35 cellular contexts compared by ENCODE assay signal in the genomic region with DNA sequence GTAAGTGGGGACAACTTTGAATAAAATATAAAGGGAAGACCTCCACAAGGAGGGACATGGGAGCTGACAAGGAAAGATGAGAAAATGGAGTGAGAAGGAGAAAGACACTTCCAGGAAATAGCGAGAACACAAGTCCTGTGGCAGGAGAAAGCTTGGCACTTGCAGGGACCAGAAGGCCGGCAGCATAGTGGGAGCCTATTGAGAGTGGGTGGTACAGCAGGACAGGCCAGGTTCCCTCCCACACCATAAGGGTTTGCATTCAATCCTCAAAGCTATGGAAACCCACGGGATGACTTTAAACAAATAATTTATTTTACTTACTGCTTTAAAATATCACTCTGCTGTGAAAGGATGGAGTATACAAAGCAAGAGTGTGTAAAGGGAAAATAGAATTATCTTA.
DNase-seq lines count a peak whose midpoint lies in the region; ATAC-seq and TF ChIP-seq lines count a peak whose summit lies in the region.
"Had no signal": no experiment of that assay in that cellular context is flagged by ENCODE, and none has a peak within 500 bp of the region (broad histone marks: within the 10 kb centered on the region; RNA-seq: fewer than 3 reads in every experiment).

No MANE protein-coding gene starts in this region.

- H2BK20ac ChIP-seq in IMR-90 (ENCODE audit: low read depth, low read length) = no peak overlapping the region

- H2AK5ac ChIP-seq in IMR-90 (ENCODE audit: low read depth, low read length) = peak overlapping the region; percentile 69

- H4K5ac ChIP-seq in IMR-90 (ENCODE audit: low read depth, low read length) = peak overlapping the region; percentile 5; the same call in 1 of the 2 replicates

- 0 out of 2 replicates have a peak overlapping the region, but pooled peaks have one; percentile 13 for H3K14ac ChIP-seq in IMR-90 (replicated peaks; ENCODE audit: low read depth, low read length)

- TF ChIP-seq RAD21 in IMR-90 (IDR thresholded peaks at IDR 0.05; ENCODE audit: low read length) = no peak

- dilution Hi-C loops in IMR-90 (cut with HindIII; ENCODE audit: low sequenced_read_pairs, unreplicated experiment) = no loop called here

- H2AFZ ChIP-seq in IMR-90 (replicated peaks; ENCODE audit: low read length, poor library complexity) = peak overlapping the region; percentile 67

- no peak overlapping the region for H2BK120ac ChIP-seq in IMR-90 (ENCODE audit: low read depth, low read length)

- H4K91ac ChIP-seq in IMR-90 (ENCODE audit: insufficient read depth, low read depth, low read length) = peak overlapping the region; percentile 17; the same call in 1 of the 2 replicates

- no peaks in the 10 kb centered on the region for H3K4me1 ChIP-seq in HEK293 (ENCODE audit: control insufficient read depth, insufficient read depth, low read length)
- 0 out of 2 replicates have a peak, but pooled peaks cover 6% of the 10 kb centered on the region for H3K4me1 ChIP-seq in IMR-90 (ENCODE audit: control insufficient read depth, insufficient read depth, low read length)
- H3K4me1 ChIP-seq: A549, BE2C, BLaER1, Caco-2 had no signal

- H3K23ac ChIP-seq in IMR-90 (ENCODE audit: low read depth, low read length) = no peak overlapping the region

- DNase-seq in IMR-90 = no peak
- no peak for DNase-seq in chondrocyte (ENCODE audit: low spot score)
- peak; percentile 6 for DNase-seq in occipital lobe (lab: John Stamatoyannopoulos, UW)
- DNase-seq in GM03348 (ENCODE audit: low spot score) = no peak
- no peak for DNase-seq in AG08396 (ENCODE audit: low spot score)
- DNase-seq: 8988T; ACHN; AML-193; BE2C; C1 segment of cervical spinal cord; Caco-2; Calu3; CD4-positive, alpha-beta memory T cell; CD4-positive, alpha-beta T cell; CD4-positive, CD25-positive, alpha-beta regulatory T cell; CD8-positive, alpha-beta memory T cell; CD8-positive, alpha-beta T cell; COR-L47; DMS 273 treated with DMSO at 0.1 percent for 48 hours; DMS153; DMS53; DMS79; DMS79 treated with DMSO at 0.1 percent for 48 hours; DND-41; EL had no signal

- H3K9me3 ChIP-seq in HEK293 (ENCODE audit: control insufficient read depth, insufficient read depth, low read depth, low read length) = no peaks in the 10 kb centered on the region
- H3K9me3 ChIP-seq in IMR-90 (ENCODE audit: control insufficient read depth, insufficient read depth, low read length) = no peaks in the 10 kb centered on the region
- H3K9me3 ChIP-seq: A549; BE2C; BLaER1; BLaER1 treated with 17β-estradiol and CSF1 and Interleukin-3, amounts not matched to agents 10 nM and 100 nM; Caco-2 had no signal

- H3K36me3 ChIP-seq in HEK293 (ENCODE audit: control insufficient read depth in 2 of 2, insufficient read depth in 1 of 2, low read length in 2 of 2) = no peaks in the 10 kb centered on the region
- no peaks in the 10 kb centered on the region for H3K36me3 ChIP-seq in IMR-90 (ENCODE audit: control insufficient read depth, insufficient read depth, low read length)
- H3K36me3 ChIP-seq: BE2C; BLaER1; BLaER1 treated with 17β-estradiol and CSF1 and Interleukin-3, amounts not matched to agents 10 nM and 100 nM had no signal

- no peak overlapping the region for H3K56ac ChIP-seq in IMR-90 (ENCODE audit: extremely low read depth, insufficient read depth, low read length)

- H3K4me3 Mint-ChIP-seq in chondrocyte (ENCODE audit: unreplicated experiment) = no peak overlapping the region
- H3K4me3 Mint-ChIP-seq: B cell; CD14-positive monocyte; CD4-positive, alpha-beta memory T cell; CD4-positive, alpha-beta T cell; CD4-positive, CD25-positive, alpha-beta regulatory T cell; CD8-positive, alpha-beta memory T cell; CD8-positive, alpha-beta T cell had no signal

- H3K36me3 Mint-ChIP-seq in chondrocyte (ENCODE audit: low read depth) = no peaks in the 10 kb centered on the region
- H3K36me3 Mint-ChIP-seq: CD14-positive monocyte; CD4-positive, alpha-beta memory T cell; CD4-positive, CD25-positive, alpha-beta regulatory T cell; CD8-positive, alpha-beta memory T cell; CD8-positive, alpha-beta T cell had no signal

- no TSS peak for BruUV-seq in IMR-90 (replicated peaks; lab: Mats Ljungman, UMichigan)

- no peaks in the 10 kb centered on the region for H3K79me1 ChIP-seq in IMR-90 (ENCODE audit: low read depth in 1 of 2, low read length in 2 of 2)

- WGBS in IMR-90 (ENCODE audit: extremely low coverage in 2 of 2, insufficient read length in 1 of 2), 2 experiments = no CpG with 5 or more reads among the region's 3 CpGs

- H3K27me3 Mint-ChIP-seq in chondrocyte (ENCODE audit: low read depth) = no peaks in the 10 kb centered on the region
- H3K27me3 Mint-ChIP-seq: B cell had no signal

- H4K8ac ChIP-seq in IMR-90 (ENCODE audit: low read depth in 2 of 2, low read length in 2 of 2) = peak overlapping the region in 1 of 2 experiments; percentile 47; a peak in 1 of 4 replicates

- no peak overlapping the region; the same call in 2 of the 3 replicates for H2BK15ac ChIP-seq in IMR-90 (ENCODE audit: low read depth, low read length)

- no peaks in the 10 kb centered on the region for H3K9me1 ChIP-seq in IMR-90 (ENCODE audit: insufficient read depth, low read length)

- no peaks in the 10 kb centered on the region for H3K27me3 ChIP-seq in IMR-90 (ENCODE audit: control insufficient read depth, insufficient read depth, low read length)
- H3K27me3 ChIP-seq: BE2C; BLaER1; BLaER1 treated with 17β-estradiol and CSF1 and Interleukin-3, amounts not matched to agents 10 nM and 100 nM had no signal

- H3K18ac ChIP-seq in IMR-90 (ENCODE audit: low read depth, low read length) = no peak overlapping the region

- in situ Hi-C loops in IMR-90 (cut with MboI; ENCODE audit: low sequenced_read_pairs) = no loop called here

- H2BK5ac ChIP-seq in IMR-90 (ENCODE audit: low read depth, low read length, poor library complexity, severe bottlenecking) = no peak overlapping the region

- TF ChIP-seq POLR2A in IMR-90 (IDR thresholded peaks at IDR 0.05; ENCODE audit: low read depth, low read length) = no peak

- H3K4me1 Mint-ChIP-seq in chondrocyte (ENCODE audit: low read depth) = peaks cover 44% of the 10 kb centered on the region
- H3K4me1 Mint-ChIP-seq: B cell; CD4-positive, alpha-beta memory T cell; CD4-positive, CD25-positive, alpha-beta regulatory T cell; CD8-positive, alpha-beta memory T cell had no signal

- H3K4ac ChIP-seq in IMR-90 (ENCODE audit: low read depth, low read length) = 0 out of 2 replicates have a peak overlapping the region, but pooled peaks have one; percentile 32

- H3K9me3 Mint-ChIP-seq in chondrocyte (ENCODE audit: low read depth) = peaks cover 8% of the 10 kb centered on the region
- H3K9me3 Mint-ChIP-seq: CD4-positive, alpha-beta memory T cell; CD4-positive, alpha-beta T cell; CD8-positive, alpha-beta T cell had no signal

- intact Hi-C loops in IMR-90 (cut with micrococcal nuclease) = no loop called here

- TF ChIP-seq CTCF in HEK293 (tag by site-specific recombination; IDR thresholded peaks at IDR 0.05) = no peak
- no peak for TF ChIP-seq CTCF in IMR-90 (conservative IDR thresholded peaks at IDR 0.05; ENCODE audit: low read depth, low read length)
- no peak for TF ChIP-seq CTCF in chondrocyte (IDR thresholded peaks at IDR 0.05)

- no peaks in the 10 kb centered on the region for H4K20me1 ChIP-seq in IMR-90 (ENCODE audit: insufficient read depth, low read length)
- H4K20me1 ChIP-seq: BLaER1; BLaER1 treated with 17β-estradiol and CSF1 and Interleukin-3, amounts not matched to agents 10 nM and 100 nM had no signal

- H3K4me3 ChIP-seq in HEK293 (ENCODE audit: low read depth, low read length) (no peak overlapping the region), IMR-90 (ENCODE audit: insufficient read depth, low read depth, low read length) (no peak overlapping the region)
- H3K4me3 ChIP-seq: A549; BLaER1; BLaER1 treated with 17β-estradiol and CSF1 and Interleukin-3, amounts not matched to agents 10 nM and 100 nM had no signal

- H3K9ac ChIP-seq in IMR-90 (ENCODE audit: low read depth, low read length) = no peak overlapping the region
- H3K9ac ChIP-seq: BLaER1; BLaER1 treated with 17β-estradiol and CSF1 and Interleukin-3, amounts not matched to agents 10 nM and 100 nM had no signal

- no peak overlapping the region for H2AK9ac ChIP-seq in IMR-90 (replicated peaks; ENCODE audit: low read depth, low read length, poor library complexity)

- POLR2A ChIA-PET in HEK293 (lab: Yijun Ruan, JAX) = no interaction called here
- POLR2A ChIA-PET in IMR-90 (lab: Charles Lee; ENCODE audit: unreplicated experiment) = no interaction called here

- no peak overlapping the region for H3K4me2 ChIP-seq in IMR-90 (ENCODE audit: low read depth, low read length)
- H3K4me2 ChIP-seq: A549; BLaER1; BLaER1 treated with 17β-estradiol and CSF1 and Interleukin-3, amounts not matched to agents 10 nM and 100 nM had no signal

- H3K27ac ChIP-seq in HEK293 (ENCODE audit: extremely low read depth, low read depth, low read length) (no peak overlapping the region), IMR-90 (ENCODE audit: insufficient read depth, low read length) (no peak overlapping the region)
- H3K27ac ChIP-seq: 22Rv1; BLaER1; BLaER1 treated with 17β-estradiol and CSF1 and Interleukin-3, amounts not matched to agents 10 nM and 100 nM; C4-2B had no signal

- ATAC-seq in IMR-90 (ENCODE audit: low read depth) (no peak), HG03280 (IDR thresholded peaks at IDR 0.05; ENCODE audit: unreplicated experiment) (no peak), HG03571 (IDR thresholded peaks at IDR 0.05; ENCODE audit: unreplicated experiment) (no peak)
- ATAC-seq: A549; CD8-positive, alpha-beta T cell had no signal

- H3K27ac Mint-ChIP-seq in chondrocyte (ENCODE audit: unreplicated experiment) = peak overlapping the region; percentile 23
- H3K27ac Mint-ChIP-seq: B cell; CD4-positive, alpha-beta memory T cell; CD4-positive, alpha-beta T cell; CD4-positive, CD25-positive, alpha-beta regulatory T cell; CD8-positive, alpha-beta memory T cell; CD8-positive, alpha-beta T cell had no signal

- CTCF ChIA-PET in HEK293 (lab: Yijun Ruan, JAX) = no interaction called here
- CTCF ChIA-PET in IMR-90 (lab: Yijun Ruan, JAX) = no interaction called here

TF ChIP-seq in HEK293, 187 proteins besides CTCF, POLR2A, EP300 and RAD21 (continues in another document):
- TF ChIP-seq ZNF521 (tag by site-specific recombination; IDR thresholded peaks at IDR 0.05) = no peak

TF ChIP-seq in IMR-90, 13 proteins besides CTCF, POLR2A, EP300 and RAD21 (continues in another document):
- TF ChIP-seq RCOR1 (IDR thresholded peaks at IDR 0.05; ENCODE audit: insufficient replicate concordance, low read length) (no peak), MXI1 (IDR thresholded peaks at IDR 0.05; ENCODE audit: borderline replicate concordance, low read depth, low read length) (no peak), BHLHE40 (IDR thresholded peaks at IDR 0.05; ENCODE audit: low read depth, low read length) (no peak), MAFK (IDR thresholded peaks at IDR 0.05; ENCODE audit: low read depth, low read length) (no peak)
- TF ChIP-seq, protein P1, sequence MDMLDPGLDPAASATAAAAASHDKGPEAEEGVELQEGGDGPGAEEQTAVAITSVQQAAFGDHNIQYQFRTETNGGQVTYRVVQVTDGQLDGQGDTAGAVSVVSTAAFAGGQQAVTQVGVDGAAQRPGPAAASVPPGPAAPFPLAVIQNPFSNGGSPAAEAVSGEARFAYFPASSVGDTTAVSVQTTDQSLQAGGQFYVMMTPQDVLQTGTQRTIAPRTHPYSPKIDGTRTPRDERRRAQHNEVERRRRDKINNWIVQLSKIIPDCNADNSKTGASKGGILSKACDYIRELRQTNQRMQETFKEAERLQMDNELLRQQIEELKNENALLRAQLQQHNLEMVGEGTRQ (IDR thresholded peaks at IDR 0.05; ENCODE audit: low read depth, low read length) = no peak
